1 cellular context compared by ENCODE assay signal in the genomic region with DNA sequence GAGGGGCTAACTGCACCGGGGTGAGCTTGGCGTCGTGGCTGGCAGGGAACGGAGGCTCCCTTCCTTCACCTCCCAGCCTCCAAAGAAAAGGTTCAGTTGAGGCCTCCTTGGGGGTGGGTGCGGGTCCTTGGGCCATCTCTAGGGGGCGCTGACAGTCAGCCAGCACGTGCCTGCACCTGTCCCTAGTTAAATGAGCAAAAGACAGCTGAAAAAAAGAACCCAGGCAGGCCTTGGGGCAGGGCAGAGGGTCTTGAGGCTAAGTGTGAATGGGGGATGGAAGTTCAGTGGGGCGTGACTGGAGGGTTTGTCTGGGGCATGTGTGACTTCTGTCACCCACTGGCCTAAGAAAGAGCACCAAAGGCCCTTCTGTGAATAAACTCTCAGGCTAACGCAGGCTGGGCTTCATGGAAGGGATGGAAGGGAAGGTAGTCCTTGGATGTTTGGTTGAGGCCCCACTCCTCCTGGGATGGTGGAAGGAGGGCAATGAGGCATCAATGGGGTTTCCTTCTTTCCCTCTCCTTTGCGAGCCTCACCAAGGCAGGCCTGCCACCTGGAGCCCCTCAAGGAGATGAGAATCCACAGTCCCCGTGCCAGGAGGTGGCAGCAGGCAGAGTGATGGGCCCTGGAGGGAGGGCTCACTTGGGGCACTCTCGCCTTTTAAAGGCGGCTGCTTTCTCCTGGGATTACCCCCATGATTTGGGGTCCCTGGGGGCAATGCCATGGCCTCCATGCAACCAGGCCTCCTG.
TF ChIP-seq lines count a peak whose summit lies in the region.

No MANE protein-coding gene starts in this region.

TF ChIP-seq in K562, 482 proteins besides CTCF, POLR2A, EP300 and RAD21 (continued from another document and continues in another):
- TF ChIP-seq, protein P1, sequence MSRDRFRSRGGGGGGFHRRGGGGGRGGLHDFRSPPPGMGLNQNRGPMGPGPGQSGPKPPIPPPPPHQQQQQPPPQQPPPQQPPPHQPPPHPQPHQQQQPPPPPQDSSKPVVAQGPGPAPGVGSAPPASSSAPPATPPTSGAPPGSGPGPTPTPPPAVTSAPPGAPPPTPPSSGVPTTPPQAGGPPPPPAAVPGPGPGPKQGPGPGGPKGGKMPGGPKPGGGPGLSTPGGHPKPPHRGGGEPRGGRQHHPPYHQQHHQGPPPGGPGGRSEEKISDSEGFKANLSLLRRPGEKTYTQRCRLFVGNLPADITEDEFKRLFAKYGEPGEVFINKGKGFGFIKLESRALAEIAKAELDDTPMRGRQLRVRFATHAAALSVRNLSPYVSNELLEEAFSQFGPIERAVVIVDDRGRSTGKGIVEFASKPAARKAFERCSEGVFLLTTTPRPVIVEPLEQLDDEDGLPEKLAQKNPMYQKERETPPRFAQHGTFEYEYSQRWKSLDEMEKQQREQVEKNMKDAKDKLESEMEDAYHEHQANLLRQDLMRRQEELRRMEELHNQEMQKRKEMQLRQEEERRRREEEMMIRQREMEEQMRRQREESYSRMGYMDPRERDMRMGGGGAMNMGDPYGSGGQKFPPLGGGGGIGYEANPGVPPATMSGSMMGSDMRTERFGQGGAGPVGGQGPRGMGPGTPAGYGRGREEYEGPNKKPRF (IDR thresholded peaks at IDR 0.05; ENCODE audit: low read depth, low read length), result no peak
- no peak for TF ChIP-seq ZNF263 (CRISPR knock-in tag; IDR thresholded peaks at IDR 0.05; ENCODE audit: borderline replicate concordance)
- TF ChIP-seq CBFA2T3 (IDR thresholded peaks at IDR 0.05), result peak; percentile 13; the same call in 1 of the 2 replicates
- no peak for TF ChIP-seq ZNF668 (CRISPR knock-in tag; IDR thresholded peaks at IDR 0.05)
- TF ChIP-seq RB1 (IDR thresholded peaks at IDR 0.05; ENCODE audit: low read depth), result peak; percentile 19; the same call in 1 of the 2 replicates
- no peak for TF ChIP-seq NR3C1 (CRISPR knock-in tag; IDR thresholded peaks at IDR 0.05)
- TF ChIP-seq RCOR1 (IDR thresholded peaks at IDR 0.05; ENCODE audit: borderline replicate concordance in 1 of 2, low read depth in 2 of 2, low read length in 2 of 2), result 0 out of 4 replicates have a peak, but pooled peaks of 1 of the 2 experiments have one; percentile 51
- no peak for TF ChIP-seq ZBTB17 (CRISPR knock-in tag; IDR thresholded peaks at IDR 0.05)
- no peak for TF ChIP-seq CHD4 (IDR thresholded peaks at IDR 0.05; ENCODE audit: insufficient read depth, insufficient replicate concordance, low read depth, low read length, poor library complexity, severe bottlenecking)
- no peak for TF ChIP-seq RBM34 (IDR thresholded peaks at IDR 0.05; ENCODE audit: borderline replicate concordance, insufficient read depth, low read length)
- TF ChIP-seq U2AF1 (optimal IDR thresholded peaks at IDR 0.05; ENCODE audit: low read depth, low read length), result no peak
- TF ChIP-seq, protein P2, sequence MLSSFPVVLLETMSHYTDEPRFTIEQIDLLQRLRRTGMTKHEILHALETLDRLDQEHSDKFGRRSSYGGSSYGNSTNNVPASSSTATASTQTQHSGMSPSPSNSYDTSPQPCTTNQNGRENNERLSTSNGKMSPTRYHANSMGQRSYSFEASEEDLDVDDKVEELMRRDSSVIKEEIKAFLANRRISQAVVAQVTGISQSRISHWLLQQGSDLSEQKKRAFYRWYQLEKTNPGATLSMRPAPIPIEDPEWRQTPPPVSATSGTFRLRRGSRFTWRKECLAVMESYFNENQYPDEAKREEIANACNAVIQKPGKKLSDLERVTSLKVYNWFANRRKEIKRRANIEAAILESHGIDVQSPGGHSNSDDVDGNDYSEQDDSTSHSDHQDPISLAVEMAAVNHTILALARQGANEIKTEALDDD (IDR thresholded peaks at IDR 0.05), result no peak
- no peak for TF ChIP-seq ZNF140 (CRISPR knock-in tag; IDR thresholded peaks at IDR 0.05)
- TF ChIP-seq TRIM28 (IDR thresholded peaks at IDR 0.05), result no peak
- TF ChIP-seq ADNP (tag; IDR thresholded peaks at IDR 0.05), result no peak
- TF ChIP-seq TAL1 (IDR thresholded peaks at IDR 0.05), result no peak
- no peak for TF ChIP-seq NELFE (IDR thresholded peaks at IDR 0.05; ENCODE audit: insufficient read depth, insufficient read length)
- TF ChIP-seq, protein P3, sequence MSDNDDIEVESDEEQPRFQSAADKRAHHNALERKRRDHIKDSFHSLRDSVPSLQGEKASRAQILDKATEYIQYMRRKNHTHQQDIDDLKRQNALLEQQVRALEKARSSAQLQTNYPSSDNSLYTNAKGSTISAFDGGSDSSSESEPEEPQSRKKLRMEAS (CRISPR knock-in tag; IDR thresholded peaks at IDR 0.05), result peak; percentile 94
- peak; percentile 30; the same call in 1 of the 2 replicates for TF ChIP-seq GATAD2A (IDR thresholded peaks at IDR 0.05)
- TF ChIP-seq ZNF197 (CRISPR knock-in tag; IDR thresholded peaks at IDR 0.05; ENCODE audit: low read depth), result no peak
- TF ChIP-seq, protein P4, sequence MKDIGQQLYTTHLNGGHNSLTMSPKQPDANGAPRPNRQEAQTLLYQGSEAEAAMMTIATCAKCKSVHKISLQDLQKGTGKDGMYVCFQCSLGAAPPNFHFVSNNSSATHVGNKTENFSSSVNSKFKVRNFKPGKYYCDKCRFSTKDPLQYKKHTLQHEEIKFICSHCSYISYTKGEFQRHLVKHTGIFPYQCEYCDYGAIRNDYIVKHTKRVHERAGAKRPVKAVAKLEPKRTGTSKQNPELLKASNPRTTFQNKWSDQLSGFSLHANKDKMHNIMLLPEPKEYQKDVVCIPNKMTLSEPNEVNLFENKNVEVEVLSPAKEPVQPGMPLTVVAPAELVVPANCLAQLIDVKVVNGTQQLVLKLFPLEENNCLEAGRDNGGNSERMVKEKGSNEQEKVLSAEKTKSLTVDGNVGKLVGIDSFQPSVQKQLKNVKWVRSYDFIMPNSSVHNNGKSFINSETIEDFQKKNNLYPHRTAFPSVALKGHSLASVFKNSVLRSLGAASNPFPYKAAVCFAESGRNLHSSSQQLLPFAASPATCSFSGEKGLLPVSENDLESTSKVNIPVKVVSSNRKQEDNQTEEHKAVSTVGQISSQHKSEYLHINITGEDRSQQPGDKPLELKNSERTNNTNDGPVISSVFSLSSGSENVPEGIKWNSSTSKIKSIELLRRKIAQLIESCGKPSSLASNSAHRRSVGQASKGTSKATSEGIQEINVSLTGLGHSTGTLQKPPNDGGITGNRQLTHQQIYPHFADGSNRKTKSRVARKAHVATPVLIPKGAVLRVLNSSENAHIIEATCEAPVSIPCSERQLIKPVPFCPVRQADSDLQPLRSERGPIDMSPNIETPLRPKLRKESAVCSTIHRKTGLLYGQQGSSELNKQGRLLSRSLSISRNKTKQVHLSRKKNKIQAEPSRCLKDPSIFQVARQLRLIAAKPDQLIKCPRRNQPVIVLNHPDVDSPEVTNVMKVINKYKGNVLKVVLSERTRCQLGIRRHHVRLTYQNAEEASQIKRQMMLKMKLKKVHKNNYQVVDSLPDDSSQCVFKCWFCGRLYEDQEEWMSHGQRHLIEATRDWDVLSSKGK (CRISPR knock-in tag; IDR thresholded peaks at IDR 0.05), result no peak
- TF ChIP-seq ZNF695 (CRISPR knock-in tag; IDR thresholded peaks at IDR 0.05), result no peak
- no peak for TF ChIP-seq RBM17 (IDR thresholded peaks at IDR 0.05; ENCODE audit: borderline replicate concordance, low read depth, low read length)
- no peak for TF ChIP-seq ZFP1 (CRISPR knock-in tag; IDR thresholded peaks at IDR 0.05)
- TF ChIP-seq, protein P5, sequence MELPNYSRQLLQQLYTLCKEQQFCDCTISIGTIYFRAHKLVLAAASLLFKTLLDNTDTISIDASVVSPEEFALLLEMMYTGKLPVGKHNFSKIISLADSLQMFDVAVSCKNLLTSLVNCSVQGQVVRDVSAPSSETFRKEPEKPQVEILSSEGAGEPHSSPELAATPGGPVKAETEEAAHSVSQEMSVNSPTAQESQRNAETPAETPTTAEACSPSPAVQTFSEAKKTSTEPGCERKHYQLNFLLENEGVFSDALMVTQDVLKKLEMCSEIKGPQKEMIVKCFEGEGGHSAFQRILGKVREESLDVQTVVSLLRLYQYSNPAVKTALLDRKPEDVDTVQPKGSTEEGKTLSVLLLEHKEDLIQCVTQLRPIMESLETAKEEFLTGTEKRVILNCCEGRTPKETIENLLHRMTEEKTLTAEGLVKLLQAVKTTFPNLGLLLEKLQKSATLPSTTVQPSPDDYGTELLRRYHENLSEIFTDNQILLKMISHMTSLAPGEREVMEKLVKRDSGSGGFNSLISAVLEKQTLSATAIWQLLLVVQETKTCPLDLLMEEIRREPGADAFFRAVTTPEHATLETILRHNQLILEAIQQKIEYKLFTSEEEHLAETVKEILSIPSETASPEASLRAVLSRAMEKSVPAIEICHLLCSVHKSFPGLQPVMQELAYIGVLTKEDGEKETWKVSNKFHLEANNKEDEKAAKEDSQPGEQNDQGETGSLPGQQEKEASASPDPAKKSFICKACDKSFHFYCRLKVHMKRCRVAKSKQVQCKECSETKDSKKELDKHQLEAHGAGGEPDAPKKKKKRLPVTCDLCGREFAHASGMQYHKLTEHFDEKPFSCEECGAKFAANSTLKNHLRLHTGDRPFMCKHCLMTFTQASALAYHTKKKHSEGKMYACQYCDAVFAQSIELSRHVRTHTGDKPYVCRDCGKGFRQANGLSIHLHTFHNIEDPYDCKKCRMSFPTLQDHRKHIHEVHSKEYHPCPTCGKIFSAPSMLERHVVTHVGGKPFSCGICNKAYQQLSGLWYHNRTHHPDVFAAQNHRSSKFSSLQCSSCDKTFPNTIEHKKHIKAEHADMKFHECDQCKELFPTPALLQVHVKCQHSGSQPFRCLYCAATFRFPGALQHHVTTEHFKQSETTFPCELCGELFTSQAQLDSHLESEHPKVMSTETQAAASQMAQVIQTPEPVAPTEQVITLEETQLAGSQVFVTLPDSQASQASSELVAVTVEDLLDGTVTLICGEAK (IDR thresholded peaks at IDR 0.05), result no peak
- TF ChIP-seq, protein P5 (CRISPR knock-in tag; IDR thresholded peaks at IDR 0.05), result no peak
- no peak for TF ChIP-seq MEF2A (IDR thresholded peaks at IDR 0.05; ENCODE audit: control insufficient read depth, low read depth, low read length)
- TF ChIP-seq, protein P6, sequence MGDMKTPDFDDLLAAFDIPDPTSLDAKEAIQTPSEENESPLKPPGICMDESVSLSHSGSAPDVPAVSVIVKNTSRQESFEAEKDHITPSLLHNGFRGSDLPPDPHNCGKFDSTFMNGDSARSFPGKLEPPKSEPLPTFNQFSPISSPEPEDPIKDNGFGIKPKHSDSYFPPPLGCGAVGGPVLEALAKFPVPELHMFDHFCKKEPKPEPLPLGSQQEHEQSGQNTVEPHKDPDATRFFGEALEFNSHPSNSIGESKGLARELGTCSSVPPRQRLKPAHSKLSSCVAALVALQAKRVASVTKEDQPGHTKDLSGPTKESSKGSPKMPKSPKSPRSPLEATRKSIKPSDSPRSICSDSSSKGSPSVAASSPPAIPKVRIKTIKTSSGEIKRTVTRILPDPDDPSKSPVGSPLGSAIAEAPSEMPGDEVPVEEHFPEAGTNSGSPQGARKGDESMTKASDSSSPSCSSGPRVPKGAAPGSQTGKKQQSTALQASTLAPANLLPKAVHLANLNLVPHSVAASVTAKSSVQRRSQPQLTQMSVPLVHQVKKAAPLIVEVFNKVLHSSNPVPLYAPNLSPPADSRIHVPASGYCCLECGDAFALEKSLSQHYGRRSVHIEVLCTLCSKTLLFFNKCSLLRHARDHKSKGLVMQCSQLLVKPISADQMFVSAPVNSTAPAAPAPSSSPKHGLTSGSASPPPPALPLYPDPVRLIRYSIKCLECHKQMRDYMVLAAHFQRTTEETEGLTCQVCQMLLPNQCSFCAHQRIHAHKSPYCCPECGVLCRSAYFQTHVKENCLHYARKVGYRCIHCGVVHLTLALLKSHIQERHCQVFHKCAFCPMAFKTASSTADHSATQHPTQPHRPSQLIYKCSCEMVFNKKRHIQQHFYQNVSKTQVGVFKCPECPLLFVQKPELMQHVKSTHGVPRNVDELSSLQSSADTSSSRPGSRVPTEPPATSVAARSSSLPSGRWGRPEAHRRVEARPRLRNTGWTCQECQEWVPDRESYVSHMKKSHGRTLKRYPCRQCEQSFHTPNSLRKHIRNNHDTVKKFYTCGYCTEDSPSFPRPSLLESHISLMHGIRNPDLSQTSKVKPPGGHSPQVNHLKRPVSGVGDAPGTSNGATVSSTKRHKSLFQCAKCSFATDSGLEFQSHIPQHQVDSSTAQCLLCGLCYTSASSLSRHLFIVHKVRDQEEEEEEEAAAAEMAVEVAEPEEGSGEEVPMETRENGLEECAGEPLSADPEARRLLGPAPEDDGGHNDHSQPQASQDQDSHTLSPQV (IDR thresholded peaks at IDR 0.05), result peak; percentile 87
- no peak for TF ChIP-seq MAFF (IDR thresholded peaks at IDR 0.05; ENCODE audit: low read length)
- TF ChIP-seq ZNF589 (CRISPR knock-in tag; IDR thresholded peaks at IDR 0.05; ENCODE audit: low read depth), result no peak
- TF ChIP-seq, protein P7, sequence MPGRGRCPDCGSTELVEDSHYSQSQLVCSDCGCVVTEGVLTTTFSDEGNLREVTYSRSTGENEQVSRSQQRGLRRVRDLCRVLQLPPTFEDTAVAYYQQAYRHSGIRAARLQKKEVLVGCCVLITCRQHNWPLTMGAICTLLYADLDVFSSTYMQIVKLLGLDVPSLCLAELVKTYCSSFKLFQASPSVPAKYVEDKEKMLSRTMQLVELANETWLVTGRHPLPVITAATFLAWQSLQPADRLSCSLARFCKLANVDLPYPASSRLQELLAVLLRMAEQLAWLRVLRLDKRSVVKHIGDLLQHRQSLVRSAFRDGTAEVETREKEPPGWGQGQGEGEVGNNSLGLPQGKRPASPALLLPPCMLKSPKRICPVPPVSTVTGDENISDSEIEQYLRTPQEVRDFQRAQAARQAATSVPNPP (IDR thresholded peaks at IDR 0.05; ENCODE audit: borderline replicate concordance, insufficient read depth, insufficient read length), result no peak
- no peak for TF ChIP-seq NEUROD1 (IDR thresholded peaks at IDR 0.05; ENCODE audit: borderline replicate concordance, low read depth, low read length, partially characterized antibody)
- no peak for TF ChIP-seq LCOR (CRISPR knock-in tag; IDR thresholded peaks at IDR 0.05)
- no peak for TF ChIP-seq ZNF507 (tag; conservative IDR thresholded peaks at IDR 0.05)
- no peak for TF ChIP-seq GATAD2B (IDR thresholded peaks at IDR 0.05; ENCODE audit: borderline replicate concordance)
- TF ChIP-seq FOXJ3 (CRISPR knock-in tag; IDR thresholded peaks at IDR 0.05), result no peak
- peak; percentile 60 for TF ChIP-seq CC2D1A (IDR thresholded peaks at IDR 0.05)
